Comparison of ENCODE assay signal across 17 cellular contexts in the genomic region with DNA sequence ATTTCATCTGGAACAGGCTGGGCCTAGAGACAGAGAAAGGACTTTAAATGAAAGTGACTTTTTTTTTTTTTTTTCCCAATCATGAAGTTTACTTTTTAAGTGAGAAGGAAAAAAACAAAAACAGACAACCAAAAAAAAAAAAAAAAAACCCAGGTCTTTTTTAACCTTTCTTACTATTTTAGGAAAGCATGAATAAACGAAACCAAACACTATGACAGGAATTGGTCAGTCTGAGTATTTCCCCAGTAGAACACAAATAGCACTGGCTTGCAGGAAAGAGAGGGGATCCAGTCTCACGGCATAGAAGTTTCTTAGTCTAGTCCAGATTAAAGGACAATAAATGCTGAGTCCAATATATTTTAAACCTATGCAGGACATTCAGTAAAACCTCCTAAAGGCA.
A peak's percentile ranks its signal among the peaks of the same experiment; 100 is the strongest.
DNase-seq lines count a peak whose midpoint lies in the region; ATAC-seq, FAIRE-seq and TF ChIP-seq lines count a peak whose summit lies in the region.
"Had no signal": no experiment of that assay in that cellular context is flagged by ENCODE, and none has a peak within 500 bp of the region (broad histone marks: within the 10 kb centered on the region; RNA-seq: fewer than 3 reads in every experiment).

No MANE protein-coding gene starts in this region.

- TF ChIP-seq EP300 in gastroesophageal sphincter (IDR thresholded peaks at IDR 0.05) = no peak

- ATAC-seq in GM19395 (IDR thresholded peaks at IDR 0.05; ENCODE audit: unreplicated experiment) (peak; percentile 85), HG02610 (IDR thresholded peaks at IDR 0.05; ENCODE audit: unreplicated experiment) (peak; percentile 91), HG03442 (IDR thresholded peaks at IDR 0.05; ENCODE audit: unreplicated experiment) (peak; percentile 83), gastroesophageal sphincter (no peak)

- no peak for TF ChIP-seq CTCF in gastroesophageal sphincter (IDR thresholded peaks at IDR 0.05)

- no peak overlapping the region for H3K27ac ChIP-seq in gastroesophageal sphincter
- H3K27ac ChIP-seq: adrenal gland, spleen, thyroid gland had no signal

- DNase-seq in GM12891 (ENCODE audit: insufficient read length, low spot score) = no peak
- no peak for DNase-seq in DMS53 (lab: John Stamatoyannopoulos, UW)
- DNase-seq in ecto neural progenitor cell (ENCODE audit: low spot score) = no peak
- no peak for DNase-seq in D341Med (ENCODE audit: low spot score)
- DNase-seq: activated B cell treated with CpG ODN at 0.5 μM for 24 hours, activated T-cell treated with anti-CD3 and anti-CD28 coated beads for 4 hours, adrenal gland, cortex of kidney, KG1, NCI-H2029, spleen, thyroid gland had no signal

- H3K4me1 ChIP-seq in gastroesophageal sphincter = no peaks in the 10 kb centered on the region
- H3K4me1 ChIP-seq: adrenal gland, spleen, thyroid gland had no signal

- H3K4me3 ChIP-seq in gastroesophageal sphincter = no peak overlapping the region
- H3K4me3 ChIP-seq: adrenal gland, spleen, thyroid gland had no signal

- WGBS in gastroesophageal sphincter (ENCODE audit: low coverage in 1 of 2), 2 donors = 63 to 65% methylated on average over 2 of the region's 2 CpGs

- H3K36me3 ChIP-seq in gastroesophageal sphincter = no peaks in the 10 kb centered on the region
- H3K36me3 ChIP-seq: adrenal gland, thyroid gland had no signal

- no peak for TF ChIP-seq POLR2A in GM12891 (IDR thresholded peaks at IDR 0.05; ENCODE audit: low read depth, low read length)
- TF ChIP-seq POLR2A in gastroesophageal sphincter (IDR thresholded peaks at IDR 0.05) = no peak

- peak; percentile 26 for FAIRE-seq in GM12891 (lab: Jason Lieb, UNC)
- FAIRE-seq: D721Med had no signal

- H3K9me3 ChIP-seq in gastroesophageal sphincter = no peaks in the 10 kb centered on the region
- H3K9me3 ChIP-seq: adrenal gland, spleen, thyroid gland had no signal

- H3K27me3 ChIP-seq in gastroesophageal sphincter = no peaks in the 10 kb centered on the region
- H3K27me3 ChIP-seq: adrenal gland, spleen, thyroid gland had no signal

TF ChIP-seq in GM12891, 5 proteins besides CTCF, POLR2A, EP300 and RAD21:
- no peak for TF ChIP-seq PAX5 (IDR thresholded peaks at IDR 0.05; ENCODE audit: insufficient read depth, low read length, severe bottlenecking)
- no peak for TF ChIP-seq SPI1 (IDR thresholded peaks at IDR 0.05; ENCODE audit: low read depth, low read length)
- no peak for TF ChIP-seq TAF1 (IDR thresholded peaks at IDR 0.05; ENCODE audit: low read depth, low read length)
- TF ChIP-seq POU2F2 (IDR thresholded peaks at IDR 0.05; ENCODE audit: low read depth, low read length) = no peak
- TF ChIP-seq POLR2AphosphoS5 (IDR thresholded peaks at IDR 0.05; ENCODE audit: low read depth, low read length) = no peak
